Comparison of ENCODE assay signal across 8 cellular contexts in the genomic region with DNA sequence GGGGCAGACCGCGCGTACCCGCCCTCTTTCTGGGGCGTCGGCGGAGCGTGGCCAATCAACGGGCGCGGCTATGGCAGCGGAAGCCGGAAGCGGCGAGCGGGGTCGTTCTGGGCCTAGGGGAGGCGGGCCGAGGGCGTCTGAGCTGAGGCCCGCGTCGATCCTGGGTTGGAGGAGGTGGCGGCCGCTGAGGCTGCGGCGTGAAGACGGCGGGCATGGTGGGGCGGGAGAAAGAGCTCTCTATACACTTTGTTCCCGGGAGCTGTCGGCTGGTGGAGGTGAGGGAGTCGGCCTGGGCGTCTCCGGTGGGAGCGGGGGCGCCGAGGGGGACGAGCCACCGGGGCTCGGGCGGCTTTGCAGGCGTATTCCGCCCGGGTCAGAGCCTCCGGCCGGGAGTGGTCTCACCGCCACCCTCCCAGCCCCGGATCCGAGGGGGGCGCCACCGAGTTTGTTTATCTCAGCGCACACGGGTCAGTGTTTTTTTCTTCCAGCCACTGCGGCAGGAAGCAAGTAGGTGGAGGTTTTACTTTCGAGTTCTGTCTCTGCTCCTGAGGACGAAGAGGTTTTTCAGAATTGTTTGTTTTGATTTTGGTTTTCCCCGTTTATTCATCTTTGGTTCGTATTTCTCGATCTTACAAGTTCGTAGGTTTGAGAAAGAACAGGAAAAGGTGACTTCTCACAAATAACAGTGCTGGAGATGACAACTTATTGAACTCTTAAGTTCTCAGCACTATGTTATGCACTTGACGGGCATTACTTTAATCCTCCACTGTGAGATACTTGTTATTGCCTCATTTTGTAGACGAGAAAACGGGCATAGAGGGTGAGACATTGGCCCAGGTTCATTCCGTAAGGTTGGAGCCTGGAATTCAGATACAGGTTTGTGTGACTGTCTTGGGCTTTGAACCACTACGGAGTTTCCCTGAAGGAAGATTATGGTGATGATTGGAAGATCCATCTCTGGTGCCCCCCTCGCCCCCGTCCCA. TPM values are rescaled to one million over a fixed set of nuclear protein-coding genes. Genes with fewer than 3 reads are reported as not detected.
DNase-seq lines count a peak whose midpoint lies in the region; ATAC-seq and TF ChIP-seq lines count a peak whose summit lies in the region.

Gene MAT2B (plus strand): TSS at position 145 of the 983 bp plus-strand sequence. CDS start 68 bp downstream, at position 213.

- peaks cover 48% of the 10 kb centered on the region for H3K79me2 ChIP-seq in KMS-11 (ENCODE audit: insufficient read depth, low read depth)

- TSS peak; percentile 74 for BruUV-seq in Panc1 (replicated peaks; lab: Mats Ljungman, UMichigan)

- H3K4me3 ChIP-seq in KMS-11 (IDR thresholded peaks at IDR 0.05; ENCODE audit: insufficient read depth, low read depth, low read length) = no peak within 1 kb of the TSS
- peak within 1 kb of the TSS; percentile 88 to 94 for H3K4me3 ChIP-seq in Panc1 (ENCODE audit: low read depth in 2 of 2, low read length in 2 of 2)
- peak within 1 kb of the TSS; percentile 77 to 97 for H3K4me3 ChIP-seq in esophagus (ENCODE audit: low read depth in 1 of 2, low read length in 2 of 2)
- peak within 1 kb of the TSS; percentile 73 to 100 for H3K4me3 ChIP-seq in muscle layer of duodenum (ENCODE audit: low read depth in 1 of 2, low read length in 2 of 2)

- H3K27ac ChIP-seq in KMS-11 (peak within 1 kb of the TSS; percentile 82), Panc1 (ENCODE audit: low read length) (peak within 1 kb of the TSS; percentile 99), esophagus (ENCODE audit: low read depth in 2 of 2, low read length in 1 of 2) (peak within 1 kb of the TSS; percentile 96 to 100), muscle layer of duodenum (ENCODE audit: low read length) (peak within 1 kb of the TSS; percentile 100)

- 0 to 1% methylated on average over 62 to 68 of the region's 68 CpGs for WGBS in esophagus, 2 donors

- TF ChIP-seq CTCF in KMS-11 (conservative IDR thresholded peaks at IDR 0.05; ENCODE audit: low read depth, low read length) = peak; percentile 44; the same call in 1 of the 2 replicates
- peak; percentile 79 for TF ChIP-seq CTCF in Panc1 (IDR thresholded peaks at IDR 0.05)

- peaks cover 55% of the 10 kb centered on the region for H3K4me1 Mint-ChIP-seq in activated T-cell treated with anti-CD3 and anti-CD28 coated beads, Interleukin-2, amount 50 U/mL, for 4 hours (ENCODE audit: low read depth)

- H4K20me1 ChIP-seq in KMS-11 (ENCODE audit: insufficient read depth) = 0 out of 2 replicates have a peak, but pooled peaks cover 6% of the 10 kb centered on the region

- H3K36me3 ChIP-seq in KMS-11 (ENCODE audit: insufficient read depth) (no peaks in the 10 kb centered on the region), Panc1 (ENCODE audit: control insufficient read depth, insufficient read depth, low read length) (peaks cover 6% of the 10 kb centered on the region; the same call in 1 of the 2 replicates), esophagus (ENCODE audit: control insufficient read depth in 2 of 2, insufficient read depth in 2 of 2, low read length in 1 of 2) (no peaks in the 10 kb centered on the region), muscle layer of duodenum (ENCODE audit: control insufficient read depth in 1 of 2, insufficient read depth in 2 of 2, low read length in 2 of 2) (peaks cover 0 to 4% of the 10 kb centered on the region in 2 donors)

- H3K4me2 ChIP-seq in KMS-11 = peak within 1 kb of the TSS; percentile 88

- peak; percentile 71 for DNase-seq in DMS79 treated with DMSO at 0.1 percent for 48 hours (lab: John Stamatoyannopoulos, UW)
- DNase-seq in Panc1 (ENCODE audit: low read depth, low spot score) = peak; percentile 75
- peak; percentile 93 for DNase-seq in activated T-cell treated with anti-CD3 and anti-CD28 coated beads, Interleukin-2, amount 50 U/mL, for 4 hours
- peak; percentile 86 to 95 for DNase-seq in stimulated activated CD8-positive, alpha-beta memory T cell treated with anti-CD3 and anti-CD28 coated beads, Interleukin-7, amount 100 ng/mL, for 4 hours (ENCODE audit: low read depth in 2 of 2)

- H3K9me3 ChIP-seq in Panc1 (ENCODE audit: control insufficient read depth, insufficient read depth, low read depth, low read length) (no peaks in the 10 kb centered on the region), esophagus (ENCODE audit: control insufficient read depth in 2 of 2, insufficient read depth in 1 of 2, low read depth in 1 of 2, low read length in 1 of 2) (no peaks in the 10 kb centered on the region), muscle layer of duodenum (ENCODE audit: control insufficient read depth in 1 of 2, low read length in 2 of 2) (no peaks in the 10 kb centered on the region)

- no peaks in the 10 kb centered on the region for H3K27me3 Mint-ChIP-seq in activated T-cell treated with anti-CD3 and anti-CD28 coated beads, Interleukin-2, amount 50 U/mL, for 4 hours (ENCODE audit: low read depth)

- intact Hi-C loops in Panc1 (cut with micrococcal nuclease; ENCODE audit: unreplicated experiment) = no loop called here

- H3K36me3 Mint-ChIP-seq in activated T-cell treated with anti-CD3 and anti-CD28 coated beads, Interleukin-2, amount 50 U/mL, for 4 hours (ENCODE audit: insufficient read depth) = peaks cover 2% of the 10 kb centered on the region

- peak within 1 kb of the TSS; percentile 90 for H3K4me3 Mint-ChIP-seq in activated T-cell treated with anti-CD3 and anti-CD28 coated beads, Interleukin-2, amount 50 U/mL, for 4 hours

- no peaks in the 10 kb centered on the region for H3K9me3 Mint-ChIP-seq in activated T-cell treated with anti-CD3 and anti-CD28 coated beads, Interleukin-2, amount 50 U/mL, for 4 hours

- in situ Hi-C loops in Panc1 (cut with HindIII; ENCODE audit: low pct_unique_long_range_greater_than_20kb, low sequenced_read_pairs) = no loop called here

- H3K27me3 ChIP-seq in KMS-11 (ENCODE audit: insufficient read depth, low read depth) (no peaks in the 10 kb centered on the region), Panc1 (ENCODE audit: control insufficient read depth, insufficient read depth, low read length) (no peaks in the 10 kb centered on the region), esophagus (ENCODE audit: control insufficient read depth in 1 of 2, insufficient read depth in 2 of 2, low read length in 2 of 2) (no peaks in the 10 kb centered on the region), muscle layer of duodenum (ENCODE audit: low read depth, low read length) (no peaks in the 10 kb centered on the region)

- CTCF ChIA-PET in Panc1 (lab: Charles Lee) = no interaction called here

- ATAC-seq in GM21737 (IDR thresholded peaks at IDR 0.05; ENCODE audit: unreplicated experiment) (peak; percentile 89), Panc1 (peak; percentile 95)
- peak; percentile 82 to 84 for ATAC-seq in activated T-cell treated with anti-CD3 and anti-CD28 coated beads, Interleukin-2, amount 50 U/mL, for 4 hours

- H3K9ac ChIP-seq in KMS-11 = peak within 1 kb of the TSS; percentile 82

- POLR2A ChIA-PET in Panc1 (lab: Charles Lee) = interaction anchor here (1.1 kb wide), 1 partner anchor 45 kb away, joined by 9 read pairs; the partner anchor contains the start of genes HMMR and NUDCD2

- H3K4me1 ChIP-seq in KMS-11 (ENCODE audit: low read depth, poor library complexity, severe bottlenecking) = peaks cover 18% of the 10 kb centered on the region
- H3K4me1 ChIP-seq in Panc1 (ENCODE audit: control insufficient read depth, insufficient read depth, low read length) = peaks cover 22% of the 10 kb centered on the region; the same call in 1 of the 2 replicates
- H3K4me1 ChIP-seq in esophagus (ENCODE audit: control insufficient read depth in 2 of 2, insufficient read depth in 2 of 2, low read length in 1 of 2) = no peaks in the 10 kb centered on the region
- H3K4me1 ChIP-seq in muscle layer of duodenum (ENCODE audit: control insufficient read depth in 1 of 2, insufficient read depth in 2 of 2, low read length in 2 of 2) = peaks cover 15 to 26% of the 10 kb centered on the region in 2 donors

- peak within 1 kb of the TSS; percentile 88 for H2AFZ ChIP-seq in KMS-11 (ENCODE audit: low read depth)

RNA-seq across cellular contexts. Expression of gene MAT2B, which starts in this region (rescaled TPM):
- total RNA-seq in Panc1 (2021; ENCODE audit: unreplicated experiment) = 52.1 TPM
- 61.2 TPM for polyA plus RNA-seq in Panc1 (2012; ENCODE audit: insufficient read length)
- 10 to 100 TPM; 53.8 to 67.6 (median 55.2) TPM for total RNA-seq in activated T-cell treated with anti-CD3 and anti-CD28 coated beads, Interleukin-2, amount 50 U/mL, for 4 hours
- 10 to 100 TPM; 26.9 to 35.0 TPM for polyA plus RNA-seq in esophagus
